16 cellular contexts compared by ENCODE assay signal in genomic region chr12:109115404-109115757, GRCh38. TPM values are rescaled to one million over a fixed set of nuclear protein-coding genes. Genes with fewer than 3 reads are reported as not detected.
DNase-seq lines count a peak whose midpoint lies in the region; ATAC-seq, FAIRE-seq and TF ChIP-seq lines count a peak whose summit lies in the region.
"Had no signal": no experiment of that assay in that cellular context is flagged by ENCODE, and none has a peak within 500 bp of the region (broad histone marks: within the 10 kb centered on the region; RNA-seq: fewer than 3 reads in every experiment).

No MANE protein-coding gene starts in this region.

- no peaks in the 10 kb centered on the region for H3K9me3 Mint-ChIP-seq in activated naive CD8-positive, alpha-beta T cell treated with anti-CD3 and anti-CD28 coated beads, Interleukin-2, amount 50 U/mL, for 24 hours
- H3K9me3 Mint-ChIP-seq: activated CD8-positive, alpha-beta T cell treated with anti-CD3 and anti-CD28 coated beads for 36 hours; stimulated activated memory B cell treated with anti-CD40 and anti-IgM and Interleukin-4, amounts not matched to agents 10 μg/mL and 1 μg/mL and 100 μg/mL, for 72 hours had no signal

- H3K9ac ChIP-seq in KMS-11 (no peak overlapping the region), duodenal mucosa (ENCODE audit: low read depth in 1 of 2, low read length in 2 of 2) (peak overlapping the region; percentile 3 to 48), mucosa of rectum (ENCODE audit: low read depth in 1 of 2, low read length in 2 of 2) (no peak overlapping the region), stomach smooth muscle (ENCODE audit: low read length in 2 of 2) (peak overlapping the region in 1 of 2 donors; percentile 76)
- H3K9ac ChIP-seq: SK-N-SH had no signal

- H3K36me3 Mint-ChIP-seq in activated naive CD8-positive, alpha-beta T cell treated with anti-CD3 and anti-CD28 coated beads, Interleukin-2, amount 50 U/mL, for 24 hours (ENCODE audit: low read depth), result peaks cover 2% of the 10 kb centered on the region
- H3K36me3 Mint-ChIP-seq: stimulated activated memory B cell treated with anti-CD40 and anti-IgM and Interleukin-4, amounts not matched to agents 10 μg/mL and 1 μg/mL and 100 μg/mL, for 72 hours had no signal

- H3K27me3 ChIP-seq in KMS-11 (ENCODE audit: insufficient read depth, low read depth) (no peaks in the 10 kb centered on the region), duodenal mucosa (ENCODE audit: control insufficient read depth in 1 of 2, insufficient read depth in 2 of 2, low read length in 2 of 2) (no peaks in the 10 kb centered on the region), mucosa of rectum (ENCODE audit: control insufficient read depth in 2 of 2, insufficient read depth in 2 of 2, low read length in 2 of 2) (no peaks in the 10 kb centered on the region), stomach smooth muscle (ENCODE audit: control insufficient read depth in 1 of 2, insufficient read depth in 2 of 2, low read length in 2 of 2) (no peaks in the 10 kb centered on the region)
- H3K27me3 ChIP-seq: brain microvascular endothelial cell had no signal

- H2AFZ ChIP-seq in KMS-11 (ENCODE audit: low read depth), result no peak overlapping the region

- peaks cover 23% of the 10 kb centered on the region for H3K4me1 Mint-ChIP-seq in activated naive CD8-positive, alpha-beta T cell treated with anti-CD3 and anti-CD28 coated beads, Interleukin-2, amount 50 U/mL, for 24 hours
- H3K4me1 Mint-ChIP-seq: stimulated activated memory B cell treated with anti-CD40 and anti-IgM and Interleukin-4, amounts not matched to agents 10 μg/mL and 1 μg/mL and 100 μg/mL, for 72 hours had no signal

- no peak for ATAC-seq in activated naive CD8-positive, alpha-beta T cell treated with anti-CD3 and anti-CD28 coated beads, Interleukin-2, amount 50 U/mL, for 24 hours
- ATAC-seq in left colon, result no peak
- ATAC-seq: activated CD8-positive, alpha-beta T cell treated with anti-CD3 and anti-CD28 coated beads for 36 hours; stimulated activated memory B cell treated with anti-CD40 and anti-IgM and Interleukin-4, amounts not matched to agents 10 μg/mL and 1 μg/mL and 100 μg/mL, for 72 hours had no signal

- FAIRE-seq in H54 (lab: Jason Lieb, UNC), result no peak
- FAIRE-seq: frontal cortex had no signal

- H3K36me3 ChIP-seq in KMS-11 (ENCODE audit: insufficient read depth) (no peaks in the 10 kb centered on the region), duodenal mucosa (ENCODE audit: control insufficient read depth in 1 of 2, insufficient read depth in 2 of 2, low read length in 2 of 2) (no peaks in the 10 kb centered on the region), mucosa of rectum (ENCODE audit: control insufficient read depth in 2 of 2, insufficient read depth in 2 of 2, low read length in 2 of 2) (peaks cover 0 to 5% of the 10 kb centered on the region in 2 donors), stomach smooth muscle (ENCODE audit: control insufficient read depth in 2 of 2, insufficient read depth in 2 of 2, low read length in 2 of 2) (peaks cover 3% of the 10 kb centered on the region in 2 donors)
- H3K36me3 ChIP-seq: brain microvascular endothelial cell had no signal

- no peak for TF ChIP-seq CTCF in KMS-11 (conservative IDR thresholded peaks at IDR 0.05; ENCODE audit: low read depth, low read length)

- no peaks in the 10 kb centered on the region for H3K27me3 Mint-ChIP-seq in activated naive CD8-positive, alpha-beta T cell treated with anti-CD3 and anti-CD28 coated beads, Interleukin-2, amount 50 U/mL, for 24 hours
- H3K27me3 Mint-ChIP-seq: activated CD8-positive, alpha-beta T cell treated with anti-CD3 and anti-CD28 coated beads for 36 hours; stimulated activated memory B cell treated with anti-CD40 and anti-IgM and Interleukin-4, amounts not matched to agents 10 μg/mL and 1 μg/mL and 100 μg/mL, for 72 hours had no signal

- H3K4me1 ChIP-seq in KMS-11 (ENCODE audit: low read depth, poor library complexity, severe bottlenecking) (peaks cover 18% of the 10 kb centered on the region), duodenal mucosa (ENCODE audit: control insufficient read depth in 1 of 2, insufficient read depth in 2 of 2, low read length in 2 of 2) (peaks cover 66 to 74% of the 10 kb centered on the region in 2 donors), mucosa of rectum (ENCODE audit: control insufficient read depth in 2 of 2, insufficient read depth in 2 of 2, low read length in 2 of 2) (peaks cover 23 to 37% of the 10 kb centered on the region in 2 donors), stomach smooth muscle (ENCODE audit: control insufficient read depth, insufficient read depth, low read length) (peaks cover 61% of the 10 kb centered on the region)

- H3K4me2 ChIP-seq in KMS-11, result peak overlapping the region; percentile 29
- H3K4me2 ChIP-seq: SK-N-SH had no signal

- TF ChIP-seq POLR2A in H54 (IDR thresholded peaks at IDR 0.05; ENCODE audit: low read depth, low read length), result no peak

- intact Hi-C loops in left colon (cut with DNase I, micrococcal nuclease), result loop anchor here in 1 of 2 donors (10.0 kb wide), 1 partner anchor 49 kb away; no protein-coding TSS in a partner anchor

- H3K79me2 ChIP-seq in KMS-11 (ENCODE audit: insufficient read depth, low read depth), result no peaks in the 10 kb centered on the region

- H3K27ac ChIP-seq in KMS-11 (no peak overlapping the region), duodenal mucosa (ENCODE audit: low read depth, low read length) (peak overlapping the region; percentile 77), mucosa of rectum (ENCODE audit: low read depth in 2 of 2, low read length in 2 of 2) (peak overlapping the region; percentile 77 to 83), stomach smooth muscle (ENCODE audit: low read length) (peak overlapping the region; percentile 97)
- H3K27ac ChIP-seq: brain microvascular endothelial cell had no signal

- H3K4me3 ChIP-seq in KMS-11 (IDR thresholded peaks at IDR 0.05; ENCODE audit: insufficient read depth, low read depth, low read length) (no peak overlapping the region), duodenal mucosa (ENCODE audit: low read depth in 1 of 2, low read length in 2 of 2) (peak overlapping the region; percentile 34 to 57), mucosa of rectum (ENCODE audit: low read length in 2 of 2) (peak overlapping the region; percentile 28 to 53), stomach smooth muscle (ENCODE audit: low read length in 2 of 2) (peak overlapping the region; percentile 28 to 63)
- H3K4me3 ChIP-seq: mucosa of descending colon had no signal

- no peak overlapping the region for H3K4me3 Mint-ChIP-seq in activated naive CD8-positive, alpha-beta T cell treated with anti-CD3 and anti-CD28 coated beads, Interleukin-2, amount 50 U/mL, for 24 hours
- H3K4me3 Mint-ChIP-seq: activated CD8-positive, alpha-beta T cell treated with anti-CD3 and anti-CD28 coated beads for 36 hours; stimulated activated memory B cell treated with anti-CD40 and anti-IgM and Interleukin-4, amounts not matched to agents 10 μg/mL and 1 μg/mL and 100 μg/mL, for 72 hours had no signal

- H3K9me3 ChIP-seq in duodenal mucosa (ENCODE audit: control insufficient read depth in 1 of 2, low read length in 2 of 2), result no peaks in the 10 kb centered on the region
- H3K9me3 ChIP-seq in mucosa of rectum (ENCODE audit: control insufficient read depth in 2 of 2, low read length in 2 of 2), result no peaks in the 10 kb centered on the region
- no peaks in the 10 kb centered on the region for H3K9me3 ChIP-seq in stomach smooth muscle (ENCODE audit: control insufficient read depth in 2 of 2, low read length in 2 of 2)
- H3K9me3 ChIP-seq: mucosa of descending colon, SK-N-SH had no signal

- no peaks in the 10 kb centered on the region for H4K20me1 ChIP-seq in KMS-11 (ENCODE audit: insufficient read depth)

- no peak overlapping the region for H3K27ac Mint-ChIP-seq in activated naive CD8-positive, alpha-beta T cell treated with anti-CD3 and anti-CD28 coated beads, Interleukin-2, amount 50 U/mL, for 24 hours
- H3K27ac Mint-ChIP-seq: activated CD8-positive, alpha-beta T cell treated with anti-CD3 and anti-CD28 coated beads for 36 hours; stimulated activated memory B cell treated with anti-CD40 and anti-IgM and Interleukin-4, amounts not matched to agents 10 μg/mL and 1 μg/mL and 100 μg/mL, for 72 hours had no signal

- no peak for DNase-seq in HuH-7 (ENCODE audit: low spot score)
- DNase-seq in activated naive CD8-positive, alpha-beta T cell treated with anti-CD3 and anti-CD28 coated beads, Interleukin-2, amount 50 U/mL, for 24 hours, result no peak
- no peak for DNase-seq in left colon
- DNase-seq in H54 (ENCODE audit: insufficient read length, low spot score), result no peak
- DNase-seq: activated CD8-positive, alpha-beta T cell treated with anti-CD3 and anti-CD28 coated beads for 36 hours; brain microvascular endothelial cell; HCEC 1CT; NCI-H446 treated with DMSO at 0.1 percent for 48 hours had no signal

RNA-seq across cellular contexts. Expression of gene ACACB, which starts 1.0 kb away (rescaled TPM):
- total RNA-seq in left colon, result 10 to 100 TPM; 49.6 to 55.6 TPM

RNA-seq across cellular contexts. Expression of gene UNG, which starts 18.0 kb away (rescaled TPM):
- 10 to 100 TPM; 34.5 to 42.4 TPM for total RNA-seq in left colon

RNA-seq across cellular contexts. Expression of gene ALKBH2, which starts 22.1 kb away (rescaled TPM):
- 1 to 10 TPM; 5.4 to 7.7 TPM for total RNA-seq in left colon

Comparison
In these comparisons a context has a peak if more than half of its experiments do, and no peak if none do; other contexts are left out.
1. H3K9ac ChIP-seq: peak in duodenal mucosa (2 of 2); none in KMS-11 (single experiment) and mucosa of rectum (0 of 2).